In the genomic region with DNA sequence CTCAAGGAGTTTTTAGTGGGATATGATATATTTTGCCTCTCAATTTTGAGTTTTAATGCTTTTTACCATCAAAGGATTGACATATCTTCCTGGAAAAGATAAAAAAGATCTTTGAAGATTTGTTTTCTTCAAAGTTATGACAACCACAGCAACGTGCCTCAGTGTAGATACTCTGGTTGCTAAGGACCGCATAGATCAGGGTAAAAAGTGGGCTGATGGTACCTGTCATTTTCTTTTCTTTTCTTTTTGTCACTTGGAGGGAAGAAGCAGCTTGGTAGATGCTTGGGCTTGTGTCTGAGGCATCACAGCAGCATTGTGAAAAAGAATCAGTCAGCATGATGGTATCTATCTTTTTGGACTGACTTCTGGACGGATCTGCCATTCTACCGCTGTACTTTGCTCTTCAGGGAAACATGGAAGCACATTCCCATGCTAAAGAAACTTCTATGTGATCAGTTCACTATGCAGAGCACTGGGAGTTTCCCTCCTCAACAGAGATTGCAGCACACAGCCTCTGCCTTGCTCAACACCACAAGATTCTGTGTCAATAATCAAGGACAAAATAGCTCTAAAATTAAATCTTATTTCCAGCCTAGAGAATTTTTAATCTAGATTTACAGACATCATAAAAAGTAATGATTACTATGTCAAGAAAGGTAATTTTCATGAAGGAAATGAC, we compare ENCODE assay signal across 10 cellular contexts.
DNase-seq lines count a peak whose midpoint lies in the region; ATAC-seq and TF ChIP-seq lines count a peak whose summit lies in the region.
"Had no signal": no experiment of that assay in that cellular context is flagged by ENCODE, and none has a peak within 500 bp of the region (broad histone marks: within the 10 kb centered on the region; RNA-seq: fewer than 3 reads in every experiment).

No MANE protein-coding gene starts in this region.

- H3K4me1 Mint-ChIP-seq in stimulated activated effector memory CD8-positive, alpha-beta T cell treated with anti-CD3 and anti-CD28 coated beads, Interleukin-12 subunit alpha, Interleukin-12 subunit beta, amount 100 ng/mL, for 72 hours = peaks cover 27% of the 10 kb centered on the region

- no peak overlapping the region for H3K4me3 Mint-ChIP-seq in stimulated activated effector memory CD8-positive, alpha-beta T cell treated with anti-CD3 and anti-CD28 coated beads, Interleukin-12 subunit alpha, Interleukin-12 subunit beta, amount 100 ng/mL, for 72 hours
- H3K4me3 Mint-ChIP-seq: brain had no signal

- peak overlapping the region; percentile 18 for H3K27ac Mint-ChIP-seq in stimulated activated effector memory CD8-positive, alpha-beta T cell treated with anti-CD3 and anti-CD28 coated beads, Interleukin-12 subunit alpha, Interleukin-12 subunit beta, amount 100 ng/mL, for 72 hours

- no peak overlapping the region for H3K4me3 ChIP-seq in foreskin fibroblast (ENCODE audit: low read depth in 1 of 2, low read length in 2 of 2)

- no peak for TF ChIP-seq CTCF in foreskin fibroblast (IDR thresholded peaks at IDR 0.05; ENCODE audit: low read depth, low read length)

- H3K9me3 Mint-ChIP-seq in stimulated activated effector memory CD8-positive, alpha-beta T cell treated with anti-CD3 and anti-CD28 coated beads, Interleukin-12 subunit alpha, Interleukin-12 subunit beta, amount 100 ng/mL, for 72 hours = no peaks in the 10 kb centered on the region
- H3K9me3 Mint-ChIP-seq: brain had no signal

- peak; percentile 43 for ATAC-seq in GM21723 (IDR thresholded peaks at IDR 0.05; ENCODE audit: unreplicated experiment)
- no peak for ATAC-seq in stimulated activated effector memory CD8-positive, alpha-beta T cell treated with anti-CD3 and anti-CD28 coated beads, Interleukin-12 subunit alpha, Interleukin-12 subunit beta, amount 100 ng/mL, for 72 hours

- H3K36me3 Mint-ChIP-seq in stimulated activated effector memory CD8-positive, alpha-beta T cell treated with anti-CD3 and anti-CD28 coated beads, Interleukin-12 subunit alpha, Interleukin-12 subunit beta, amount 100 ng/mL, for 72 hours = no peaks in the 10 kb centered on the region
- H3K36me3 Mint-ChIP-seq: brain had no signal

- DNase-seq in SKM-1 (lab: John Stamatoyannopoulos, UW; ENCODE audit: unreplicated experiment) = peak; percentile 72
- peak; percentile 75 to 87 for DNase-seq in foreskin fibroblast
- DNase-seq in stimulated activated effector memory CD8-positive, alpha-beta T cell treated with anti-CD3 and anti-CD28 coated beads, Interleukin-12 subunit alpha, Interleukin-12 subunit beta, amount 100 ng/mL, for 72 hours (ENCODE audit: low spot score in 2 of 2) = no peak
- no peak for DNase-seq in GM19238 (ENCODE audit: insufficient read length, low spot score)
- DNase-seq in NCI-H2081 treated with DMSO at 0.1 percent for 48 hours (lab: John Stamatoyannopoulos, UW) = no peak
- no peak for DNase-seq in NCI-H524 treated with DMSO at 0.1 percent for 48 hours (lab: John Stamatoyannopoulos, UW)
- no peak for DNase-seq in SHP77 treated with DMSO at 0.1 percent for 48 hours (lab: John Stamatoyannopoulos, UW)
- DNase-seq: NCI-H1436 treated with DMSO at 0.1 percent for 48 hours had no signal

Comparison
In these comparisons a context has a peak if more than half of its experiments do, and no peak if none do; other contexts are left out.
1. DNase-seq: peak in SKM-1 (single experiment) and foreskin fibroblast (2 of 2); none in stimulated activated effector memory CD8-positive, alpha-beta T cell treated with anti-CD3 and anti-CD28 coated beads, Interleukin-12 subunit alpha, Interleukin-12 subunit beta, amount 100 ng/mL, for 72 hours (0 of 2), GM19238 (single experiment), NCI-H2081 treated with DMSO at 0.1 percent for 48 hours (single experiment), NCI-H524 treated with DMSO at 0.1 percent for 48 hours (single experiment) and SHP77 treated with DMSO at 0.1 percent for 48 hours (single experiment).